19 cellular contexts compared by ENCODE assay signal in the genomic region with DNA sequence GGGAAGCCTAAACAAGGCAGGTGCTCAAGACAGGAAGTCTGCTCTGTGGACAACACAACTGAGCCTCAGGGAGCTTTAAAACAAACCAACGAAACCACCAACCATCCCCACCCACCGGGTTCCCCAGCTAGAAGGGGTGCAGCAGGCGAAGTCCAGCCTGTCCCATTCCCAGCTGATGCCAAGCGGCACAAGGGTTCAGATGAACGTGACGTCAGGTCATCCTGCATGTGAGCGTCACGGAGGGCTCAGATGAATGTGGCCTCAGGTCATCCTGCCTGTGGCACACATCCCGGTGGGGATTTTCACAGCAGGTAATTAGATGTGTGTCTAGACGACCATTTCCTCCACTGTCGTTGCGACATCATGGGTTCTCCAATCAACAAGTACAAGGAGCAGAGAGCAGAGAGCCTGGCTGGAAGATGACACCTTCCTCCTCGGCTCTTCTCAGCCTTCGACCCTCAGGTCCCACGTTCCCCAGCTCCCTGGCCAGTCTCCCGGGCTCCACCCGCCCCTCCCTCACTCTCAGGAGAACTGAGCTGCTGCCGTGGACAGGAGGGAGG.
DNase-seq lines count a peak whose midpoint lies in the region; ATAC-seq, FAIRE-seq and TF ChIP-seq lines count a peak whose summit lies in the region.
"Had no signal": no experiment of that assay in that cellular context is flagged by ENCODE, and none has a peak within 500 bp of the region (broad histone marks: within the 10 kb centered on the region; RNA-seq: fewer than 3 reads in every experiment).

No MANE protein-coding gene starts in this region.

- TF ChIP-seq POLR2A in H54 (IDR thresholded peaks at IDR 0.05; ENCODE audit: low read depth, low read length) = no peak

- H3K4me3 Mint-ChIP-seq in osteocyte (ENCODE audit: unreplicated experiment) = no peak overlapping the region
- no peak overlapping the region for H3K4me3 Mint-ChIP-seq in activated T-helper 1 cell treated with anti-CD3 and anti-CD28 coated beads, Interleukin-12 subunit alpha, Interleukin-12 subunit beta, Interleukin-2, Interleukin-4 antibody, amounts not matched to agents 30 ng/mL and 10 ng/mL and 1 ng/mL, durations not matched to agents 14 hours and 24 hours and 36 hours

- no peaks in the 10 kb centered on the region for H3K36me3 Mint-ChIP-seq in osteocyte (ENCODE audit: unreplicated experiment)
- H3K36me3 Mint-ChIP-seq in activated T-helper 1 cell treated with anti-CD3 and anti-CD28 coated beads, Interleukin-12 subunit alpha, Interleukin-12 subunit beta, Interleukin-2, Interleukin-4 antibody, amounts not matched to agents 30 ng/mL and 10 ng/mL and 1 ng/mL, durations not matched to agents 14 hours and 24 hours and 36 hours (ENCODE audit: low read depth) = no peaks in the 10 kb centered on the region

- intact Hi-C loops in activated T-helper 1 cell treated with anti-CD3 and anti-CD28 coated beads, Interleukin-12 subunit alpha, Interleukin-12 subunit beta, Interleukin-2, Interleukin-4 antibody, amounts not matched to agents 30 ng/mL and 10 ng/mL and 1 ng/mL, durations not matched to agents 14 hours and 24 hours and 36 hours (cut with micrococcal nuclease) = no loop called here

- POLR2A ChIA-PET in RWPE1 (lab: Yijun Ruan, JAX; ENCODE audit: low non-redundant PET) = no interaction called here

- no peaks in the 10 kb centered on the region for H3K9me3 Mint-ChIP-seq in osteocyte (ENCODE audit: unreplicated experiment)
- no peaks in the 10 kb centered on the region for H3K9me3 Mint-ChIP-seq in activated T-helper 1 cell treated with anti-CD3 and anti-CD28 coated beads, Interleukin-12 subunit alpha, Interleukin-12 subunit beta, Interleukin-2, Interleukin-4 antibody, amounts not matched to agents 30 ng/mL and 10 ng/mL and 1 ng/mL, durations not matched to agents 14 hours and 24 hours and 36 hours

- peaks cover 32% of the 10 kb centered on the region for H3K4me1 Mint-ChIP-seq in osteocyte (ENCODE audit: unreplicated experiment)
- H3K4me1 Mint-ChIP-seq in activated T-helper 1 cell treated with anti-CD3 and anti-CD28 coated beads, Interleukin-12 subunit alpha, Interleukin-12 subunit beta, Interleukin-2, Interleukin-4 antibody, amounts not matched to agents 30 ng/mL and 10 ng/mL and 1 ng/mL, durations not matched to agents 14 hours and 24 hours and 36 hours (ENCODE audit: low read depth) = peaks cover 5% of the 10 kb centered on the region

- H3K27me3 Mint-ChIP-seq in osteocyte (ENCODE audit: unreplicated experiment) = no peaks in the 10 kb centered on the region
- H3K27me3 Mint-ChIP-seq in activated T-helper 1 cell treated with anti-CD3 and anti-CD28 coated beads, Interleukin-12 subunit alpha, Interleukin-12 subunit beta, Interleukin-2, Interleukin-4 antibody, amounts not matched to agents 30 ng/mL and 10 ng/mL and 1 ng/mL, durations not matched to agents 14 hours and 24 hours and 36 hours (ENCODE audit: insufficient read depth) = peaks cover 27% of the 10 kb centered on the region

- no peak for ATAC-seq in HG02973 (IDR thresholded peaks at IDR 0.05; ENCODE audit: unreplicated experiment)
- ATAC-seq: gastrocnemius medialis had no signal

- TF ChIP-seq CTCF in RWPE1 (conservative IDR thresholded peaks at IDR 0.05; ENCODE audit: low read depth) = no peak
- TF ChIP-seq CTCF in epithelial cell of esophagus (IDR thresholded peaks at IDR 0.05; ENCODE audit: insufficient read depth, low read depth, low read length, missing control alignments) = no peak
- no peak for TF ChIP-seq CTCF in osteocyte (IDR thresholded peaks at IDR 0.05)

- no peak for FAIRE-seq in H54 (lab: Jason Lieb, UNC)
- FAIRE-seq: islet of Langerhans had no signal

- peak overlapping the region; percentile 57 for H3K27ac Mint-ChIP-seq in osteocyte (ENCODE audit: unreplicated experiment)
- H3K27ac Mint-ChIP-seq in activated T-helper 1 cell treated with anti-CD3 and anti-CD28 coated beads, Interleukin-12 subunit alpha, Interleukin-12 subunit beta, Interleukin-2, Interleukin-4 antibody, amounts not matched to agents 30 ng/mL and 10 ng/mL and 1 ng/mL, durations not matched to agents 14 hours and 24 hours and 36 hours = no peak overlapping the region

- H3K4me3 ChIP-seq in epithelial cell of esophagus (ENCODE audit: low read length) = no peak overlapping the region
- H3K4me3 ChIP-seq: gastrocnemius medialis, prostate gland, upper lobe of left lung had no signal

- CTCF ChIA-PET in RWPE1 (lab: Yijun Ruan, JAX) = interaction anchor here (0.7 kb wide), 1 partner anchor 157 kb away, joined by 3 read pairs; no protein-coding TSS in a partner anchor

- peak; percentile 35 for DNase-seq in H54 (ENCODE audit: insufficient read length, low spot score)
- DNase-seq in RWPE1 (ENCODE audit: low spot score) = no peak
- peak; percentile 85 for DNase-seq in epithelial cell of esophagus (ENCODE audit: low read depth)
- no peak for DNase-seq in osteocyte (ENCODE audit: extremely low spot score, unreplicated experiment)
- DNase-seq in NCI-H1048 (lab: John Stamatoyannopoulos, UW) = no peak
- no peak for DNase-seq in activated T-helper 1 cell treated with anti-CD3 and anti-CD28 coated beads, Interleukin-12 subunit alpha, Interleukin-12 subunit beta, Interleukin-2, Interleukin-4 antibody, amounts not matched to agents 30 ng/mL and 10 ng/mL and 1 ng/mL, durations not matched to agents 14 hours and 24 hours and 36 hours (ENCODE audit: low spot score)
- DNase-seq in HT-29 (ENCODE audit: low spot score) = no peak
- DNase-seq: activated CD4-positive, alpha-beta T cell treated with anti-CD3 and anti-CD28 coated beads for 4 hours; activated T-cell treated with anti-CD3 and anti-CD28 coated beads, Interleukin-2, amount 50 U/mL, for 48 hours; amniotic stem cell; gastrocnemius medialis; NCI-H1092; NCI-H2227 treated with DMSO at 0.1 percent for 48 hours; OCI-M1; stimulated activated CD4-positive, alpha-beta T cell treated with anti-CD3 and anti-CD28 coated beads, Interleukin-4, amount 100 ng/mL, for 1 hour; upper lobe of left lung had no signal

- peak overlapping the region; percentile 77 for H3K27ac ChIP-seq in RWPE1
- H3K27ac ChIP-seq: gastrocnemius medialis, prostate gland, upper lobe of left lung had no signal

Comparison
In these comparisons a context has a peak if more than half of its experiments do, and no peak if none do; other contexts are left out.
1. DNase-seq: peak in H54 (single experiment) and epithelial cell of esophagus (single experiment); none in RWPE1 (single experiment), osteocyte (single experiment), NCI-H1048 (single experiment), activated T-helper 1 cell treated with anti-CD3 and anti-CD28 coated beads, Interleukin-12 subunit alpha, Interleukin-12 subunit beta, Interleukin-2, Interleukin-4 antibody, amounts not matched to agents 30 ng/mL and 10 ng/mL and 1 ng/mL, durations not matched to agents 14 hours and 24 hours and 36 hours (single experiment) and HT-29 (single experiment).